In genomic region chr1:11434926-11435325, GRCh38 we compare ENCODE assay signal across 24 cellular contexts. TPM values are rescaled to one million over a fixed set of nuclear protein-coding genes. Genes with fewer than 3 reads are reported as not detected.
"Had no signal": no experiment of that assay in that cellular context is flagged by ENCODE, and none has a peak within 500 bp of the region (broad histone marks: within the 10 kb centered on the region; RNA-seq: fewer than 3 reads in every experiment).

No MANE protein-coding gene starts in this region.

- FAIRE-seq: colon, TTC549 had no signal

- H3K9me3 Mint-ChIP-seq: activated CD4-positive, alpha-beta T cell treated with anti-CD3 and anti-CD28 coated beads, Interleukin-2, amount 10 ng/mL, durations not matched to agents 7 days and 5 days; activated naive CD8-positive, alpha-beta T cell treated with anti-CD3 and anti-CD28 coated beads, Interleukin-2, amount 50 U/mL, for 24 hours; activated T-cell treated with anti-CD3 and anti-CD28 coated beads, Interleukin-2, amount 50 U/mL, for 24 hours; activated T-helper 2 cell treated with anti-CD3 and anti-CD28 coated beads, Interferon-gamma antibody, Interleukin-2, Interleukin-4, amounts not matched to agents 10 μg/mL and 5 μg/mL and 100 μg/mL, durations not matched to agents 14 hours and 24 hours and 36 hours had no signal

- H3K27me3 Mint-ChIP-seq: activated CD4-positive, alpha-beta T cell treated with anti-CD3 and anti-CD28 coated beads for 36 hours had no signal

- H3K4me1 ChIP-seq: SJCRH30 had no signal

- H3K36me3 ChIP-seq: brain microvascular endothelial cell, SJCRH30 had no signal

- DNase-seq: activated CD4-positive, alpha-beta T cell treated with anti-CD3 and anti-CD28 coated beads for 36 hours; activated CD4-positive, alpha-beta T cell treated with anti-CD3 and anti-CD28 coated beads, Interleukin-2, amount 10 ng/mL, durations not matched to agents 7 days and 5 days; activated CD4-positive, alpha-beta T cell treated with anti-CD3 and anti-CD28 coated beads, Interleukin-2, amount 50 U/mL, for 48 hours; activated CD8-positive, alpha-beta T cell treated with anti-CD3 and anti-CD28 coated beads, Interleukin-2, amount 10 ng/mL, durations not matched to agents 7 days and 5 days; activated gamma-delta T cell; activated naive CD4-positive, alpha-beta T cell treated with Interleukin-2 at 50 U/mL for 16 hours; activated naive CD8-positive, alpha-beta T cell treated with anti-CD3 and anti-CD28 coated beads, Interleukin-2, amount 50 U/mL, for 24 hours; activated T-cell treated with anti-CD3 and anti-CD28 coated beads, Interleukin-2, amount 50 U/mL, for 24 hours; anterior cingulate cortex; brain microvascular endothelial cell; central memory CD4-positive, alpha-beta T cell; MM.1S; MV-4-11; NCI-H2029 treated with DMSO at 0.1 percent for 48 hours; NCI-H748 treated with DMSO at 0.1 percent for 48 hours; SJCRH30 had no signal

- H3K4me3 Mint-ChIP-seq: activated CD4-positive, alpha-beta T cell treated with anti-CD3 and anti-CD28 coated beads for 36 hours; activated CD4-positive, alpha-beta T cell treated with anti-CD3 and anti-CD28 coated beads, Interleukin-2, amount 10 ng/mL, durations not matched to agents 7 days and 5 days; activated CD8-positive, alpha-beta T cell treated with anti-CD3 and anti-CD28 coated beads, Interleukin-2, amount 10 ng/mL, durations not matched to agents 7 days and 5 days; activated naive CD8-positive, alpha-beta T cell; activated naive CD8-positive, alpha-beta T cell treated with anti-CD3 and anti-CD28 coated beads, Interleukin-2, amount 50 U/mL, for 24 hours; activated T-cell treated with anti-CD3 and anti-CD28 coated beads, Interleukin-2, amount 50 U/mL, for 24 hours had no signal

- H3K4me2 ChIP-seq: KMS-11 had no signal

- H3K27ac Mint-ChIP-seq: activated CD4-positive, alpha-beta T cell treated with anti-CD3 and anti-CD28 coated beads for 36 hours; activated CD4-positive, alpha-beta T cell treated with anti-CD3 and anti-CD28 coated beads, Interleukin-2, amount 10 ng/mL, durations not matched to agents 7 days and 5 days; activated CD8-positive, alpha-beta T cell treated with anti-CD3 and anti-CD28 coated beads, Interleukin-2, amount 10 ng/mL, durations not matched to agents 7 days and 5 days; activated naive CD8-positive, alpha-beta T cell; activated naive CD8-positive, alpha-beta T cell treated with anti-CD3 and anti-CD28 coated beads, Interleukin-2, amount 50 U/mL, for 24 hours; activated T-cell treated with anti-CD3 and anti-CD28 coated beads, Interleukin-2, amount 50 U/mL, for 24 hours; activated T-helper 2 cell treated with anti-CD3 and anti-CD28 coated beads, Interferon-gamma antibody, Interleukin-2, Interleukin-4, amounts not matched to agents 10 μg/mL and 5 μg/mL and 100 μg/mL, durations not matched to agents 14 hours and 24 hours and 36 hours had no signal

- H3K27ac ChIP-seq: brain microvascular endothelial cell, KMS-11, SJCRH30, SK-N-MC had no signal

- H3K4me3 ChIP-seq: SJCRH30, SK-N-MC had no signal

- H3K36me3 Mint-ChIP-seq: activated naive CD8-positive, alpha-beta T cell had no signal

- H3K27me3 ChIP-seq: brain microvascular endothelial cell had no signal

- H3K9ac ChIP-seq: KMS-11 had no signal

- H3K9me3 ChIP-seq: SJCRH30 had no signal

RNA-seq across cellular contexts. Expression of gene DISP3, which starts 44.0 kb away (rescaled TPM):
- total RNA-seq: LHCN-M2, RPMI7951 had no signal
